1 cellular context compared by ENCODE assay signal in the genomic region with DNA sequence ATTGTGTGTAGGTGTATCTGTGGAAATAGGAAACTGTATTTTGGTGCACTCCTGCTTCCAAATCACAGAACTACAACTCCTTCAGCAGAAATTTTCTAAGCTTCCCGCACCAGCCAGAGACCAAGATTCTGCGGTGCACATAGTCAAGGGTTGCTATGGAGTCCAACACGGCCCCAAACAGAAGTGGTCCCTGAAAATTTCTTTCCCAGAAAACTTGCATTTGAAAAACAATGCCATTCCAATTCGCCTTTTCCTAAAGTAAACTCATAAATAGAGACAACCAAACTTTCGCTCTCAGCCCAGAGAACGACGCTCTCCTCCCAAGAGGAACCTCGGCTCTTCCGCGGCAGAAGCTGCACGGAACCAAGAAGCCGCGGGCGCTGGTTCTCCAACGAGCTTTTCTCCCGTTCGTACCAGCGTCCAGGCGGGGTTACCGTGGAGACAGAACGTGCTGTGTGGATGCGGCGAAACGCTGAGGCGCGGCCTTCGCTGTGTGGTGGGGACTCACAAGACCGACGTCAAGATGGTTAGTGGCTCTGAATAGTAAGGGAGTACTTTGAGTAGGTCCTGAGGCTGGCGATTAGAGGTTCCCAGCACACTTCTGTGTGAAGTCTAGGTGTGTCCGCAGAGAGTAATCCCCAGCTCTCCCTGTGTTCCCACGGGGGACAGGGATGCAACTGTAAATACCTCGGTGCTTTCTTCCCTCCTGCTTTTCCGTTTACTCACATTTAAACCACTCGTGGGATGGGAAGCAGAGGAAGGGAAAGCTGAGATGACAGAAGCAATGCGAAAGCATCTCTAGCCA.
TF ChIP-seq lines count a peak whose summit lies in the region.

No MANE protein-coding gene starts in this region.

TF ChIP-seq in GM12878, 131 proteins besides CTCF, POLR2A, EP300 and RAD21 (continued from another document and continues in another):
- no peak for TF ChIP-seq REST (IDR thresholded peaks at IDR 0.05; ENCODE audit: low read depth, low read length)
- peak; percentile 89; the same call in 1 of the 2 replicates for TF ChIP-seq TAF1 (IDR thresholded peaks at IDR 0.05; ENCODE audit: borderline replicate concordance, low read depth, low read length)
- no peak for TF ChIP-seq ZNF622 (IDR thresholded peaks at IDR 0.05)
- TF ChIP-seq CEBPB (IDR thresholded peaks at IDR 0.05; ENCODE audit: borderline replicate concordance in 1 of 2, low read depth in 2 of 2, low read length in 2 of 2), result no peak
- TF ChIP-seq, protein P1, sequence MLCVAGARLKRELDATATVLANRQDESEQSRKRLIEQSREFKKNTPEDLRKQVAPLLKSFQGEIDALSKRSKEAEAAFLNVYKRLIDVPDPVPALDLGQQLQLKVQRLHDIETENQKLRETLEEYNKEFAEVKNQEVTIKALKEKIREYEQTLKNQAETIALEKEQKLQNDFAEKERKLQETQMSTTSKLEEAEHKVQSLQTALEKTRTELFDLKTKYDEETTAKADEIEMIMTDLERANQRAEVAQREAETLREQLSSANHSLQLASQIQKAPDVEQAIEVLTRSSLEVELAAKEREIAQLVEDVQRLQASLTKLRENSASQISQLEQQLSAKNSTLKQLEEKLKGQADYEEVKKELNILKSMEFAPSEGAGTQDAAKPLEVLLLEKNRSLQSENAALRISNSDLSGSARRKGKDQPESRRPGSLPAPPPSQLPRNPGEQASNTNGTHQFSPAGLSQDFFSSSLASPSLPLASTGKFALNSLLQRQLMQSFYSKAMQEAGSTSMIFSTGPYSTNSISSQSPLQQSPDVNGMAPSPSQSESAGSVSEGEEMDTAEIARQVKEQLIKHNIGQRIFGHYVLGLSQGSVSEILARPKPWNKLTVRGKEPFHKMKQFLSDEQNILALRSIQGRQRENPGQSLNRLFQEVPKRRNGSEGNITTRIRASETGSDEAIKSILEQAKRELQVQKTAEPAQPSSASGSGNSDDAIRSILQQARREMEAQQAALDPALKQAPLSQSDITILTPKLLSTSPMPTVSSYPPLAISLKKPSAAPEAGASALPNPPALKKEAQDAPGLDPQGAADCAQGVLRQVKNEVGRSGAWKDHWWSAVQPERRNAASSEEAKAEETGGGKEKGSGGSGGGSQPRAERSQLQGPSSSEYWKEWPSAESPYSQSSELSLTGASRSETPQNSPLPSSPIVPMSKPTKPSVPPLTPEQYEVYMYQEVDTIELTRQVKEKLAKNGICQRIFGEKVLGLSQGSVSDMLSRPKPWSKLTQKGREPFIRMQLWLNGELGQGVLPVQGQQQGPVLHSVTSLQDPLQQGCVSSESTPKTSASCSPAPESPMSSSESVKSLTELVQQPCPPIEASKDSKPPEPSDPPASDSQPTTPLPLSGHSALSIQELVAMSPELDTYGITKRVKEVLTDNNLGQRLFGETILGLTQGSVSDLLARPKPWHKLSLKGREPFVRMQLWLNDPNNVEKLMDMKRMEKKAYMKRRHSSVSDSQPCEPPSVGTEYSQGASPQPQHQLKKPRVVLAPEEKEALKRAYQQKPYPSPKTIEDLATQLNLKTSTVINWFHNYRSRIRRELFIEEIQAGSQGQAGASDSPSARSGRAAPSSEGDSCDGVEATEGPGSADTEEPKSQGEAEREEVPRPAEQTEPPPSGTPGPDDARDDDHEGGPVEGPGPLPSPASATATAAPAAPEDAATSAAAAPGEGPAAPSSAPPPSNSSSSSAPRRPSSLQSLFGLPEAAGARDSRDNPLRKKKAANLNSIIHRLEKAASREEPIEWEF (IDR thresholded peaks at IDR 0.05; ENCODE audit: insufficient replicate concordance, low read depth, low read length), result no peak
- no peak for TF ChIP-seq HDAC2 (IDR thresholded peaks at IDR 0.05)
- TF ChIP-seq YY1 (IDR thresholded peaks at IDR 0.05; ENCODE audit: low read depth, low read length), result peak; percentile 89
- TF ChIP-seq ZNF592 (IDR thresholded peaks at IDR 0.05), result no peak
- no peak for TF ChIP-seq NR2C2 (IDR thresholded peaks at IDR 0.05; ENCODE audit: borderline replicate concordance, control insufficient read depth, insufficient read length, low read depth)
- peak; percentile 53 for TF ChIP-seq MEF2B (IDR thresholded peaks at IDR 0.05; ENCODE audit: partially characterized antibody, poor library complexity, severe bottlenecking)
- peak in 1 of 2 experiments; percentile 36; a peak in 1 of 4 replicates for TF ChIP-seq ETV6 (conservative IDR thresholded peaks at IDR 0.05 in 1 of 2, IDR thresholded peaks at IDR 0.05 in 1 of 2; ENCODE audit: borderline replicate concordance in 1 of 2, low read depth in 1 of 2)
- peak in 1 of 2 experiments; percentile 86; a peak in 2 of 4 replicates for TF ChIP-seq SRF (IDR thresholded peaks at IDR 0.05; ENCODE audit: low read depth in 2 of 2, low read length in 2 of 2)
- TF ChIP-seq BRCA1 (IDR thresholded peaks at IDR 0.05; ENCODE audit: low read depth, low read length), result no peak
- no peak for TF ChIP-seq FOS (IDR thresholded peaks at IDR 0.05; ENCODE audit: borderline replicate concordance, extremely low read depth, insufficient read length)
- no peak for TF ChIP-seq E2F4 (IDR thresholded peaks at IDR 0.05; ENCODE audit: low read depth, low read length)
- peak; percentile 62; the same call in 1 of the 2 replicates for TF ChIP-seq FOXM1 (IDR thresholded peaks at IDR 0.05; ENCODE audit: low read depth, low read length)
- no peak for TF ChIP-seq NFXL1 (IDR thresholded peaks at IDR 0.05; ENCODE audit: borderline replicate concordance)
- no peak for TF ChIP-seq SMAD1 (IDR thresholded peaks at IDR 0.05; ENCODE audit: low read depth, partially characterized antibody)
- TF ChIP-seq CREB1 (IDR thresholded peaks at IDR 0.05; ENCODE audit: low read depth), result peak; percentile 62
- TF ChIP-seq ZNF207 (IDR thresholded peaks at IDR 0.05; ENCODE audit: borderline replicate concordance), result 0 out of 2 replicates have a peak, but pooled peaks have one; percentile 41
- TF ChIP-seq CBFB (IDR thresholded peaks at IDR 0.05; ENCODE audit: low read depth), result peak; percentile 72; the same call in 1 of the 2 replicates
- peak; percentile 52; the same call in 1 of the 2 replicates for TF ChIP-seq MTA2 (IDR thresholded peaks at IDR 0.05; ENCODE audit: low read depth)
- no peak for TF ChIP-seq EZH2 (IDR thresholded peaks at IDR 0.05; ENCODE audit: borderline replicate concordance, control insufficient read depth, low read depth, low read length)
- no peak; the same call in 1 of the 2 replicates for TF ChIP-seq ESRRA (IDR thresholded peaks at IDR 0.05; ENCODE audit: low read length)
- TF ChIP-seq RB1 (IDR thresholded peaks at IDR 0.05; ENCODE audit: borderline replicate concordance), result peak; percentile 94
- TF ChIP-seq PRDM15 (CRISPR knock-in tag; IDR thresholded peaks at IDR 0.05), result no peak
- no peak for TF ChIP-seq HDAC6 (IDR thresholded peaks at IDR 0.05; ENCODE audit: unreplicated experiment)
- TF ChIP-seq ELK1 (IDR thresholded peaks at IDR 0.05; ENCODE audit: low read depth, low read length), result no peak
- peak; percentile 93 for TF ChIP-seq SIN3A (IDR thresholded peaks at IDR 0.05; ENCODE audit: low read depth, low read length)
- no peak for TF ChIP-seq ATF2 (IDR thresholded peaks at IDR 0.05; ENCODE audit: low read length)
- peak; percentile 97 for TF ChIP-seq MXI1 (IDR thresholded peaks at IDR 0.05; ENCODE audit: low read depth, low read length)
- TF ChIP-seq BHLHE40 (IDR thresholded peaks at IDR 0.05; ENCODE audit: borderline replicate concordance in 1 of 2, low read depth in 2 of 2, low read length in 1 of 2), result peak; percentile 94 to 95
